ENCODE assay signal across 28 cellular contexts in the genomic region with DNA sequence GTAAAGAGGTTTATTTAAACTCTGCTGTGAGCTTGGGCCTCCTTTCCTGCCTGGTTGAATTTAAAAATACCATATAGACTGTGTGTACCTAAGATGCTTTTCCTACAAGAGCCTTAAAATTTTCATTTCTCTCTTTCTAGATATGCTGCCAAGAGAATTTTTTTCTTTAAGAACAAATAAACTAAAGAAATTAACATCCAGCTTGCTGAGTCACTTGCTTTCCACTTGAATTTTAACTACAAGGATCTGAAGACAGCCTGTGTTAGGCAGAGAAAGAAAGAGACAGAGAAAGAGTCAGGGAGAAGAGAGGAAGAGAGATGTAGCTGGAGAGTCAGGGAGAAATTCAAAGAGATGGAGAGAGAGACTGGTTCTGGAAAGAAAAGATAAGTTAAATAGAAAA. TPM values are rescaled to one million over a fixed set of nuclear protein-coding genes. Genes with fewer than 3 reads are reported as not detected.
DNase-seq lines count a peak whose midpoint lies in the region; ATAC-seq, FAIRE-seq and TF ChIP-seq lines count a peak whose summit lies in the region.
"Had no signal": no experiment of that assay in that cellular context is flagged by ENCODE, and none has a peak within 500 bp of the region (broad histone marks: within the 10 kb centered on the region; RNA-seq: fewer than 3 reads in every experiment).

No MANE protein-coding gene starts in this region.

- no peaks in the 10 kb centered on the region for H3K27me3 Mint-ChIP-seq in astrocyte (ENCODE audit: low read depth, unreplicated experiment)
- H3K27me3 Mint-ChIP-seq in endothelial cell (ENCODE audit: unreplicated experiment): no peaks in the 10 kb centered on the region
- H3K27me3 Mint-ChIP-seq: CD4-positive, CD25-positive, alpha-beta regulatory T cell had no signal

- TF ChIP-seq EP300 in A549 (IDR thresholded peaks at IDR 0.05): no peak

- TF ChIP-seq POLR2A in A549 (IDR thresholded peaks at IDR 0.05; ENCODE audit: low read length): no peak

- H4K5ac ChIP-seq in mesendoderm (ENCODE audit: low read length): no peak overlapping the region

- H3K4me2 ChIP-seq in A549 (peak overlapping the region; percentile 13; the same call in 1 of the 3 replicates), astrocyte (ENCODE audit: low read length) (no peak overlapping the region), mesendoderm (ENCODE audit: low read length) (no peak overlapping the region)
- H3K4me2 ChIP-seq: BLaER1, PC-9 had no signal

- H3K4me1 ChIP-seq in A549 (peaks cover 7% of the 10 kb centered on the region), astrocyte (ENCODE audit: insufficient read depth, low read length) (no peaks in the 10 kb centered on the region), mesendoderm (ENCODE audit: control insufficient read depth, low read depth, low read length) (no peaks in the 10 kb centered on the region)
- H3K4me1 ChIP-seq: BLaER1, SJCRH30 had no signal

- ATAC-seq in A549: no peak
- ATAC-seq: HepG2, K562, Right ventricle myocardium inferior had no signal

- H3K79me2 ChIP-seq in astrocyte (ENCODE audit: insufficient read depth, low read length) (no peaks in the 10 kb centered on the region), mesendoderm (ENCODE audit: control insufficient read depth, insufficient read depth, low read length) (no peaks in the 10 kb centered on the region)

- TF ChIP-seq RAD21 in A549 (conservative IDR thresholded peaks at IDR 0.05 in 1 of 2, IDR thresholded peaks at IDR 0.05 in 1 of 2): no peak

- no peak for FAIRE-seq in A549 (lab: Jason Lieb, UNC)
- FAIRE-seq in astrocyte (lab: Jason Lieb, UNC): no peak
- FAIRE-seq: D721Med, GM18507, HepG2, K562 had no signal

- H3K27ac Mint-ChIP-seq in astrocyte (ENCODE audit: unreplicated experiment) (no peak overlapping the region), endothelial cell (ENCODE audit: unreplicated experiment) (no peak overlapping the region)
- H3K27ac Mint-ChIP-seq: CD4-positive, CD25-positive, alpha-beta regulatory T cell; H9 had no signal

- H2BK5ac ChIP-seq in mesendoderm (ENCODE audit: low read length): no peak overlapping the region

- H3K56ac ChIP-seq in mesendoderm (ENCODE audit: low read length): no peak overlapping the region

- no peak overlapping the region for H2AFZ ChIP-seq in astrocyte (ENCODE audit: low read depth, low read length)
- H2AFZ ChIP-seq: PC-9 had no signal

- H3K36me3 ChIP-seq in astrocyte (ENCODE audit: insufficient read depth, low read length) (no peaks in the 10 kb centered on the region), mesendoderm (ENCODE audit: control insufficient read depth, insufficient read depth, low read length) (no peaks in the 10 kb centered on the region)
- H3K36me3 ChIP-seq: BLaER1, SJCRH30 had no signal

- H3K18ac ChIP-seq in mesendoderm (ENCODE audit: low read length): no peak overlapping the region

- H3K9me3 Mint-ChIP-seq in astrocyte (ENCODE audit: unreplicated experiment) (no peaks in the 10 kb centered on the region), endothelial cell (ENCODE audit: unreplicated experiment) (no peaks in the 10 kb centered on the region)
- H3K9me3 Mint-ChIP-seq: H9 had no signal

- H3K9ac ChIP-seq in astrocyte (ENCODE audit: low read length) (no peak overlapping the region), mesendoderm (ENCODE audit: low read length) (no peak overlapping the region)
- H3K9ac ChIP-seq: BLaER1 had no signal

- H2BK15ac ChIP-seq in mesendoderm (replicated peaks; ENCODE audit: low read depth): no peak overlapping the region

- DNase-seq in A549 (ENCODE audit: low read depth in 1 of 2, low spot score in 1 of 2) (no peak), astrocyte (ENCODE audit: low read depth) (peak; percentile 51), dedifferentiated amniotic fluid mesenchymal stem cell (ENCODE audit: extremely low spot score) (peak; percentile 55), mesendoderm (no peak), HK-2 (ENCODE audit: unreplicated experiment) (no peak), endothelial cell (ENCODE audit: low spot score) (no peak)
- no peak for DNase-seq in activated CD4-positive, CD25-positive, alpha-beta regulatory T cell (lab: John Stamatoyannopoulos, UW)
- no peak for DNase-seq in stimulated activated CD4-positive, alpha-beta T cell treated with anti-CD3 and anti-CD28 coated beads, Interleukin-15, amount 100 ng/mL, for 24 hours
- DNase-seq: ACHN; CD4-positive, CD25-positive, alpha-beta regulatory T cell; H9; Kasumi-1; NCI-H1105 treated with DMSO at 0.1 percent for 48 hours; NCI-H2029; NCI-H446; NCI-H524 treated with DMSO at 0.1 percent for 48 hours; NCI-H82; NK-92 treated with Interleukin-12 subunit alpha and Interleukin-12 subunit beta, amount 100 ng/mL, for 24 hours; PC-9; SJCRH30 had no signal

- POLR2A ChIA-PET in A549 (lab: Yijun Ruan, JAX): no interaction called here

- H4K20me1 ChIP-seq in astrocyte (ENCODE audit: insufficient read depth, low read length): no peaks in the 10 kb centered on the region
- H4K20me1 ChIP-seq: BLaER1 had no signal

- peak overlapping the region; percentile 21 to 66; a peak in 5 of 6 replicates for H3K27ac ChIP-seq in A549
- no peak overlapping the region for H3K27ac ChIP-seq in astrocyte (ENCODE audit: low read depth, low read length)
- no peak overlapping the region for H3K27ac ChIP-seq in mesendoderm (ENCODE audit: low read depth, low read length)
- H3K27ac ChIP-seq: 22Rv1, BLaER1, PC-9, SJCRH30 had no signal

- no peak overlapping the region for H3K4ac ChIP-seq in mesendoderm (ENCODE audit: low read depth, low read length)

- H3K4me3 ChIP-seq in A549: no peak overlapping the region
- H3K4me3 ChIP-seq in astrocyte (ENCODE audit: insufficient read depth, low read depth, low read length): no peak overlapping the region
- no peak overlapping the region for H3K4me3 ChIP-seq in mesendoderm (ENCODE audit: low read length)
- H3K4me3 ChIP-seq: BLaER1, K562, PC-9, SJCRH30 had no signal

- H3K9me3 ChIP-seq in A549: no peaks in the 10 kb centered on the region
- no peaks in the 10 kb centered on the region for H3K9me3 ChIP-seq in astrocyte (ENCODE audit: insufficient read depth, low read depth, low read length)
- H3K9me3 ChIP-seq: BLaER1, SJCRH30 had no signal

- H4K8ac ChIP-seq in mesendoderm (ENCODE audit: low read depth, low read length): peak overlapping the region; percentile 28

- no peak overlapping the region for H3K23ac ChIP-seq in mesendoderm (ENCODE audit: low read length)

- no peak overlapping the region for H2AK5ac ChIP-seq in mesendoderm (ENCODE audit: low read length)

- H3K36me3 Mint-ChIP-seq in astrocyte (ENCODE audit: low read depth, unreplicated experiment) (no peaks in the 10 kb centered on the region), endothelial cell (ENCODE audit: low read depth, unreplicated experiment) (no peaks in the 10 kb centered on the region)
- H3K36me3 Mint-ChIP-seq: CD4-positive, CD25-positive, alpha-beta regulatory T cell had no signal

- CTCF ChIA-PET in A549 (lab: Yijun Ruan, JAX): interaction anchor here (0.6 kb wide), 1 partner anchor 213 kb away, joined by 3 read pairs; no protein-coding TSS in a partner anchor

- H2BK120ac ChIP-seq in mesendoderm (ENCODE audit: low read depth, low read length): no peak overlapping the region

- H3K4me1 Mint-ChIP-seq in astrocyte (ENCODE audit: low read depth, unreplicated experiment) (no peaks in the 10 kb centered on the region), endothelial cell (ENCODE audit: unreplicated experiment) (no peaks in the 10 kb centered on the region)
- H3K4me1 Mint-ChIP-seq: CD4-positive, CD25-positive, alpha-beta regulatory T cell; H9 had no signal

- H3K27me3 ChIP-seq in astrocyte (ENCODE audit: insufficient read depth, low read length) (no peaks in the 10 kb centered on the region), mesendoderm (ENCODE audit: insufficient read depth, low read length, poor library complexity) (no peaks in the 10 kb centered on the region)
- H3K27me3 ChIP-seq: BLaER1 had no signal

- no peaks in the 10 kb centered on the region for H3K79me1 ChIP-seq in mesendoderm (ENCODE audit: low read length)

- TF ChIP-seq CTCF in A549 (IDR thresholded peaks at IDR 0.05) (no peak), astrocyte (IDR thresholded peaks at IDR 0.05; ENCODE audit: insufficient read depth, low read depth, low read length) (no peak), endothelial cell (IDR thresholded peaks at IDR 0.05; ENCODE audit: unreplicated experiment) (no peak)

- H3K4me3 Mint-ChIP-seq in astrocyte (ENCODE audit: unreplicated experiment) (no peak overlapping the region), endothelial cell (ENCODE audit: unreplicated experiment) (no peak overlapping the region)
- H3K4me3 Mint-ChIP-seq: CD4-positive, CD25-positive, alpha-beta regulatory T cell; H9 had no signal

TF ChIP-seq in A549, 52 proteins besides CTCF, POLR2A, EP300 and RAD21 (continues in another document):
- TF ChIP-seq ESRRA (IDR thresholded peaks at IDR 0.05; ENCODE audit: borderline replicate concordance, low read length) (no peak), CEBPB (IDR thresholded peaks at IDR 0.05) (no peak), ZC3H11A (IDR thresholded peaks at IDR 0.05) (no peak), BHLHE40 (IDR thresholded peaks at IDR 0.05; ENCODE audit: low read depth, low read length) (no peak), HOXB13 (CRISPR knock-in tag; IDR thresholded peaks at IDR 0.05; ENCODE audit: low read depth) (no peak), ZNF302 (CRISPR knock-in tag; IDR thresholded peaks at IDR 0.05) (no peak), CHD4 (IDR thresholded peaks at IDR 0.05; ENCODE audit: borderline replicate concordance) (no peak), BCL3 (IDR thresholded peaks at IDR 0.05) (no peak), MYC (IDR thresholded peaks at IDR 0.05; ENCODE audit: borderline replicate concordance, low read length) (no peak), RNF2 (IDR thresholded peaks at IDR 0.05; ENCODE audit: borderline replicate concordance, low read depth) (no peak)

RNA-seq across cellular contexts. Expression of gene SNAP25, which starts 18.3 kb away (rescaled TPM):
- 53.6 and 54.8 TPM in 2 replicates for polyA plus RNA-seq in A549 (2011; rRNA removed)
- polyA plus RNA-seq in A549 (2012; cell fraction: cytosol; rRNA removed): 23.2 and 27.1 TPM in 2 replicates
- 32.8 and 56.3 TPM in 2 replicates for polyA plus RNA-seq in A549 (2012; cell fraction: nucleus; rRNA removed)
- 32.8 to 39.6 TPM (median 33.2 TPM) in 3 replicates for polyA plus RNA-seq in A549 (2017; fragmentation: RNase III; extraction: RNeasy Plus Mini Kit Qiagen cat#74134 plus additional on column Dnase treatment)
- polyA minus RNA-seq in A549 (2011; rRNA and poly(A)+ RNA removed): 31.0 and 32.0 TPM in 2 replicates
- total RNA-seq in astrocyte: 3.9 and 5.2 TPM in 2 replicates
- polyA plus RNA-seq in mesendoderm (2013, experiment 1 of 2): 0.22 TPM
- polyA plus RNA-seq in mesendoderm (2013, experiment 2 of 2): 0.20 TPM
- 0.38 TPM for total RNA-seq in endothelial cell (ENCODE audit: unreplicated experiment)
- total RNA-seq: CD4-positive, CD25-positive, alpha-beta regulatory T cell; HepG2; K562; MCF 10A; PC-9; Right ventricle myocardium inferior; SJCRH30 had no signal
- polyA plus RNA-seq: CD4-positive, CD25-positive, alpha-beta regulatory T cell; HepG2 had no signal

Comparison
In these comparisons a context has a peak if more than half of its experiments do, and no peak if none do; other contexts are left out.
1. DNase-seq: peak in astrocyte (single experiment) and dedifferentiated amniotic fluid mesenchymal stem cell (single experiment); none in A549 (0 of 2), mesendoderm (single experiment), activated CD4-positive, CD25-positive, alpha-beta regulatory T cell (0 of 4), HK-2 (single experiment), stimulated activated CD4-positive, alpha-beta T cell treated with anti-CD3 and anti-CD28 coated beads, Interleukin-15, amount 100 ng/mL, for 24 hours (single experiment) and endothelial cell (single experiment).
2. H3K27ac ChIP-seq: peak in A549 (2 of 2); none in astrocyte (single experiment) and mesendoderm (single experiment).